In genomic region chr9:91234523-91234922, GRCh38 we compare ENCODE assay signal across 1 cellular context.
TF ChIP-seq lines count a peak whose summit lies in the region.

No MANE protein-coding gene starts in this region.

TF ChIP-seq in HCT116, 20 proteins besides CTCF, POLR2A, EP300 and RAD21:
- TF ChIP-seq SP1 (IDR thresholded peaks at IDR 0.05; ENCODE audit: low read depth) = no peak
- TF ChIP-seq, protein P1, sequence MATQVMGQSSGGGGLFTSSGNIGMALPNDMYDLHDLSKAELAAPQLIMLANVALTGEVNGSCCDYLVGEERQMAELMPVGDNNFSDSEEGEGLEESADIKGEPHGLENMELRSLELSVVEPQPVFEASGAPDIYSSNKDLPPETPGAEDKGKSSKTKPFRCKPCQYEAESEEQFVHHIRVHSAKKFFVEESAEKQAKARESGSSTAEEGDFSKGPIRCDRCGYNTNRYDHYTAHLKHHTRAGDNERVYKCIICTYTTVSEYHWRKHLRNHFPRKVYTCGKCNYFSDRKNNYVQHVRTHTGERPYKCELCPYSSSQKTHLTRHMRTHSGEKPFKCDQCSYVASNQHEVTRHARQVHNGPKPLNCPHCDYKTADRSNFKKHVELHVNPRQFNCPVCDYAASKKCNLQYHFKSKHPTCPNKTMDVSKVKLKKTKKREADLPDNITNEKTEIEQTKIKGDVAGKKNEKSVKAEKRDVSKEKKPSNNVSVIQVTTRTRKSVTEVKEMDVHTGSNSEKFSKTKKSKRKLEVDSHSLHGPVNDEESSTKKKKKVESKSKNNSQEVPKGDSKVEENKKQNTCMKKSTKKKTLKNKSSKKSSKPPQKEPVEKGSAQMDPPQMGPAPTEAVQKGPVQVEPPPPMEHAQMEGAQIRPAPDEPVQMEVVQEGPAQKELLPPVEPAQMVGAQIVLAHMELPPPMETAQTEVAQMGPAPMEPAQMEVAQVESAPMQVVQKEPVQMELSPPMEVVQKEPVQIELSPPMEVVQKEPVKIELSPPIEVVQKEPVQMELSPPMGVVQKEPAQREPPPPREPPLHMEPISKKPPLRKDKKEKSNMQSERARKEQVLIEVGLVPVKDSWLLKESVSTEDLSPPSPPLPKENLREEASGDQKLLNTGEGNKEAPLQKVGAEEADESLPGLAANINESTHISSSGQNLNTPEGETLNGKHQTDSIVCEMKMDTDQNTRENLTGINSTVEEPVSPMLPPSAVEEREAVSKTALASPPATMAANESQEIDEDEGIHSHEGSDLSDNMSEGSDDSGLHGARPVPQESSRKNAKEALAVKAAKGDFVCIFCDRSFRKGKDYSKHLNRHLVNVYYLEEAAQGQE (IDR thresholded peaks at IDR 0.05; ENCODE audit: low read depth) = peak; percentile 69
